ENCODE assay signal across 3 cellular contexts in the genomic region with DNA sequence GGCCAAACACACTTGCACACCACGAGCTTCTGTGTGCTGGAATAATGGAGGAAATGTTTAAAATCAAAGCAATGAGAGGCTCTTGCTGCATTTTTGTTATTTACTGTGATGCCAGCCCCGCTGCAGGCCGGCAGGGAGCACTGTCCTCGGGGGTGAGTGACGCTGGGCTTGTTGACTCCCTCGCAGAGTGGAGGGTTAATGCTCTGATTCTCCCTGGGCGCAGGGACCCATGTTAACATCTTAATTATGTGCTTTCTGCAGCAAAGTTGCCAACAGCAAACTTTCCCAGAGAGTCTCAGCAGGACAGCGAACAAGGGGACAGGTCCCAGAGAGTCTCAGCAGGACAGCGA.
TF ChIP-seq lines count a peak whose summit lies in the region.

No MANE protein-coding gene starts in this region.

TF ChIP-seq in A549, 52 proteins besides CTCF, POLR2A, EP300 and RAD21:
- TF ChIP-seq HOXB13 (CRISPR knock-in tag; IDR thresholded peaks at IDR 0.05; ENCODE audit: low read depth) (no peak), HDAC2 (IDR thresholded peaks at IDR 0.05) (no peak), HOXB5 (CRISPR knock-in tag; IDR thresholded peaks at IDR 0.05) (no peak), ESRRA (IDR thresholded peaks at IDR 0.05; ENCODE audit: borderline replicate concordance, low read length) (no peak), MYC (IDR thresholded peaks at IDR 0.05; ENCODE audit: borderline replicate concordance, low read length) (no peak), JUN (IDR thresholded peaks at IDR 0.05) (no peak)
- TF ChIP-seq, protein P1, sequence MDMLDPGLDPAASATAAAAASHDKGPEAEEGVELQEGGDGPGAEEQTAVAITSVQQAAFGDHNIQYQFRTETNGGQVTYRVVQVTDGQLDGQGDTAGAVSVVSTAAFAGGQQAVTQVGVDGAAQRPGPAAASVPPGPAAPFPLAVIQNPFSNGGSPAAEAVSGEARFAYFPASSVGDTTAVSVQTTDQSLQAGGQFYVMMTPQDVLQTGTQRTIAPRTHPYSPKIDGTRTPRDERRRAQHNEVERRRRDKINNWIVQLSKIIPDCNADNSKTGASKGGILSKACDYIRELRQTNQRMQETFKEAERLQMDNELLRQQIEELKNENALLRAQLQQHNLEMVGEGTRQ (IDR thresholded peaks at IDR 0.05) = no peak
- TF ChIP-seq, protein P2, sequence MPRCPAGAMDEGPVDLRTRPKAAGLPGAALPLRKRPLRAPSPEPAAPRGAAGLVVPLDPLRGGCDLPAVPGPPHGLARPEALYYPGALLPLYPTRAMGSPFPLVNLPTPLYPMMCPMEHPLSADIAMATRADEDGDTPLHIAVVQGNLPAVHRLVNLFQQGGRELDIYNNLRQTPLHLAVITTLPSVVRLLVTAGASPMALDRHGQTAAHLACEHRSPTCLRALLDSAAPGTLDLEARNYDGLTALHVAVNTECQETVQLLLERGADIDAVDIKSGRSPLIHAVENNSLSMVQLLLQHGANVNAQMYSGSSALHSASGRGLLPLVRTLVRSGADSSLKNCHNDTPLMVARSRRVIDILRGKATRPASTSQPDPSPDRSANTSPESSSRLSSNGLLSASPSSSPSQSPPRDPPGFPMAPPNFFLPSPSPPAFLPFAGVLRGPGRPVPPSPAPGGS (IDR thresholded peaks at IDR 0.05) = no peak

TF ChIP-seq in HEK293, 187 proteins besides CTCF, POLR2A, EP300 and RAD21:
- no peak for TF ChIP-seq ZNF660 (tag by site-specific recombination; IDR thresholded peaks at IDR 0.05)
- TF ChIP-seq ZNF335 (tag by site-specific recombination; conservative IDR thresholded peaks at IDR 0.05) = no peak
- 0 out of 2 replicates have a peak, but pooled peaks have one; percentile 13 for TF ChIP-seq ZIC2 (tag by site-specific recombination; IDR thresholded peaks at IDR 0.05)

TF ChIP-seq in K562, 482 proteins besides CTCF, POLR2A, EP300 and RAD21:
- TF ChIP-seq PPARD (CRISPR knock-in tag; IDR thresholded peaks at IDR 0.05) (no peak), ZNF77 (CRISPR knock-in tag; IDR thresholded peaks at IDR 0.05) (no peak)
TF ChIP-seq in K562: peak in this region for 0.
